Comparison of ENCODE assay signal across 18 cellular contexts in the genomic region with DNA sequence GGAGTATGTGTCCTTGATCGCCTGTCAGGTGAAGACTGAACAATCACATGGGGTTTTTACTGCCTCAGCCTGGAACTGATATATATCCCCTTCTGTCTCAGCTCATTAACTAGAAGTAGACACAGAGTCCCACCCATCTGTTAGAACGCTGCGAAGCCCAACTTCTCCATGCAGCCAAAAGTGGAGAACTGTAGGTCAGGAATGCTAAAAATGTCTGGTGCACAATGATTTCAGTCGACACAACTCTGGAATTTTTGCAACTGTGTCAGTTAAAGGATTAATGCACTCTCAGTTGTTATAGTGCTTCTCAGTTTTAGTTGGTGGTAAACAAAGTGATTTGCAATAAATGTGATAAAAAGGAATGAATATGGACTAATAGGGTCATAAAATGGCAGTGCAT.
DNase-seq lines count a peak whose midpoint lies in the region; ATAC-seq lines count a peak whose summit lies in the region.
"Had no signal": no experiment of that assay in that cellular context is flagged by ENCODE, and none has a peak within 500 bp of the region (broad histone marks: within the 10 kb centered on the region; RNA-seq: fewer than 3 reads in every experiment).

No MANE protein-coding gene starts in this region.

- no peak for ATAC-seq in naive thymus-derived CD4-positive, alpha-beta T cell
- ATAC-seq in GM19397 (IDR thresholded peaks at IDR 0.05; ENCODE audit: unreplicated experiment) (no peak), GM18867 (IDR thresholded peaks at IDR 0.05; ENCODE audit: unreplicated experiment) (no peak), GM19455 (IDR thresholded peaks at IDR 0.05; ENCODE audit: unreplicated experiment) (no peak)
- ATAC-seq: activated CD8-positive, alpha-beta T cell treated with anti-CD3 and anti-CD28 coated beads, Interleukin-2, amount 10 ng/mL, durations not matched to agents 7 days and 5 days; effector memory CD8-positive, alpha-beta T cell; gastroesophageal sphincter had no signal

- peak overlapping the region in 4 of 9 donors; percentile 14 to 86 (median 28) for H3K27ac Mint-ChIP-seq in naive thymus-derived CD4-positive, alpha-beta T cell
- H3K27ac Mint-ChIP-seq: activated CD8-positive, alpha-beta T cell treated with anti-CD3 and anti-CD28 coated beads, Interleukin-2, amount 10 ng/mL, durations not matched to agents 7 days and 5 days; effector memory CD8-positive, alpha-beta T cell; stimulated activated naive CD8-positive, alpha-beta T cell treated with anti-CD3 and anti-CD28 coated beads, Interleukin-15, Interleukin-2, amounts not matched to agents 100 ng/mL and 50 ng/mL, for 24 hours had no signal

- H3K36me3 Mint-ChIP-seq in naive thymus-derived CD4-positive, alpha-beta T cell = peaks cover 0 to 11% (median 3%) of the 10 kb centered on the region in 5 donors

- H3K9me3 ChIP-seq in effector memory CD4-positive, alpha-beta T cell (ENCODE audit: control insufficient read depth, low read length) = no peaks in the 10 kb centered on the region
- no peaks in the 10 kb centered on the region for H3K9me3 ChIP-seq in naive thymus-derived CD4-positive, alpha-beta T cell (ENCODE audit: control insufficient read depth in 2 of 3, low read length in 3 of 3)
- H3K9me3 ChIP-seq: gastroesophageal sphincter, pancreas had no signal

- POLR2A ChIA-PET in naive thymus-derived CD4-positive, alpha-beta T cell (lab: Charles Lee) = interaction anchor here (0.6 to 5.5 kb wide), 6 partner anchors 10 to 149 kb away, joined by 3 to 55 read pairs (median 4); no protein-coding TSS in a partner anchor

- CTCF ChIA-PET in naive thymus-derived CD4-positive, alpha-beta T cell (lab: Charles Lee) = interaction anchor here (0.7 kb wide), 1 partner anchor 9 kb away, joined by 3 read pairs; no protein-coding TSS in a partner anchor

- H3K27me3 ChIP-seq in effector memory CD4-positive, alpha-beta T cell (replicated peaks; ENCODE audit: control insufficient read depth, insufficient read depth, low read length, poor library complexity, severe bottlenecking) = no peaks in the 10 kb centered on the region
- no peaks in the 10 kb centered on the region for H3K27me3 ChIP-seq in naive thymus-derived CD4-positive, alpha-beta T cell (ENCODE audit: control insufficient read depth in 2 of 2, insufficient read depth in 2 of 2, low read length in 2 of 2)
- H3K27me3 ChIP-seq: gastroesophageal sphincter, pancreas had no signal

- peaks cover 38% of the 10 kb centered on the region for H3K4me1 ChIP-seq in effector memory CD4-positive, alpha-beta T cell (ENCODE audit: control insufficient read depth, insufficient read depth, low read length, poor library complexity, severe bottlenecking)
- peaks cover 0 to 44% of the 10 kb centered on the region in 2 donors for H3K4me1 ChIP-seq in naive thymus-derived CD4-positive, alpha-beta T cell (ENCODE audit: control insufficient read depth in 2 of 2, insufficient read depth in 2 of 2, low read length in 2 of 2)

- H3K27me3 Mint-ChIP-seq in naive thymus-derived CD4-positive, alpha-beta T cell = no peaks in the 10 kb centered on the region
- H3K27me3 Mint-ChIP-seq: effector memory CD8-positive, alpha-beta T cell; stimulated activated naive CD8-positive, alpha-beta T cell treated with anti-CD3 and anti-CD28 coated beads, Interleukin-15, Interleukin-2, amounts not matched to agents 100 ng/mL and 50 ng/mL, for 24 hours had no signal

- H3K4me1 Mint-ChIP-seq in naive thymus-derived CD4-positive, alpha-beta T cell = peaks cover 22 to 88% (median 79%) of the 10 kb centered on the region in 7 donors

- intact Hi-C loops in naive thymus-derived CD4-positive, alpha-beta T cell (cut with micrococcal nuclease) = no loop called here

- peaks cover 0 to 3% (median 0%) of the 10 kb centered on the region in 11 donors for H3K9me3 Mint-ChIP-seq in naive thymus-derived CD4-positive, alpha-beta T cell
- H3K9me3 Mint-ChIP-seq: effector memory CD8-positive, alpha-beta T cell; stimulated activated naive CD8-positive, alpha-beta T cell treated with anti-CD3 and anti-CD28 coated beads, Interleukin-15, Interleukin-2, amounts not matched to agents 100 ng/mL and 50 ng/mL, for 24 hours had no signal

- H3K4me3 ChIP-seq in effector memory CD4-positive, alpha-beta T cell (ENCODE audit: insufficient read depth, low read depth, low read length, poor library complexity, severe bottlenecking) = no peak overlapping the region
- H3K4me3 ChIP-seq in naive thymus-derived CD4-positive, alpha-beta T cell (ENCODE audit: low read length) = no peak overlapping the region
- H3K4me3 ChIP-seq: gastroesophageal sphincter, pancreas had no signal

- peak overlapping the region in 3 of 10 donors; percentile 7 to 80 (median 29) for H3K4me3 Mint-ChIP-seq in naive thymus-derived CD4-positive, alpha-beta T cell
- H3K4me3 Mint-ChIP-seq: activated CD8-positive, alpha-beta T cell treated with anti-CD3 and anti-CD28 coated beads, Interleukin-2, amount 10 ng/mL, durations not matched to agents 7 days and 5 days; effector memory CD8-positive, alpha-beta T cell; stimulated activated naive CD8-positive, alpha-beta T cell treated with anti-CD3 and anti-CD28 coated beads, Interleukin-15, Interleukin-2, amounts not matched to agents 100 ng/mL and 50 ng/mL, for 24 hours had no signal

- H3K36me3 ChIP-seq in effector memory CD4-positive, alpha-beta T cell (ENCODE audit: control insufficient read depth, insufficient read depth, low read length) = no peaks in the 10 kb centered on the region
- H3K36me3 ChIP-seq in naive thymus-derived CD4-positive, alpha-beta T cell (ENCODE audit: control insufficient read depth in 2 of 3, insufficient read depth in 3 of 3, low read length in 3 of 3) = no peaks in the 10 kb centered on the region
- H3K36me3 ChIP-seq: gastroesophageal sphincter, pancreas had no signal

- DNase-seq in EH (ENCODE audit: low read depth) (peak; percentile 69), M059J (ENCODE audit: low read depth) (peak; percentile 18), HPDE6-E6E7 (ENCODE audit: extremely low spot score) (no peak)
- no peak for DNase-seq in effector memory CD4-positive, alpha-beta T cell
- no peak for DNase-seq in naive thymus-derived CD4-positive, alpha-beta T cell
- DNase-seq: activated CD8-positive, alpha-beta T cell treated with anti-CD3 and anti-CD28 coated beads, Interleukin-2, amount 10 ng/mL, durations not matched to agents 7 days and 5 days; activated effector memory CD4-positive, alpha-beta T cell treated with anti-CD3 and anti-CD28 coated beads, Interleukin-2, amount 50 U/mL, for 16 hours; effector memory CD8-positive, alpha-beta T cell; NCI-H1417 treated with DMSO at 0.1 percent for 48 hours; NCI-H345 had no signal

- peak overlapping the region; percentile 27 for H3K27ac ChIP-seq in effector memory CD4-positive, alpha-beta T cell (ENCODE audit: insufficient read depth, low read length, poor library complexity, severe bottlenecking)
- peak overlapping the region; percentile 23 for H3K27ac ChIP-seq in naive thymus-derived CD4-positive, alpha-beta T cell (ENCODE audit: low read depth, low read length)
- H3K27ac ChIP-seq: C4-2B, gastroesophageal sphincter, KMS-11, pancreas had no signal

Comparison
In these comparisons a context has a peak if more than half of its experiments do, and no peak if none do; other contexts are left out.
1. DNase-seq: peak in EH (single experiment) and M059J (single experiment); none in effector memory CD4-positive, alpha-beta T cell (0 of 3), naive thymus-derived CD4-positive, alpha-beta T cell (0 of 9) and HPDE6-E6E7 (single experiment).